In the genomic region with DNA sequence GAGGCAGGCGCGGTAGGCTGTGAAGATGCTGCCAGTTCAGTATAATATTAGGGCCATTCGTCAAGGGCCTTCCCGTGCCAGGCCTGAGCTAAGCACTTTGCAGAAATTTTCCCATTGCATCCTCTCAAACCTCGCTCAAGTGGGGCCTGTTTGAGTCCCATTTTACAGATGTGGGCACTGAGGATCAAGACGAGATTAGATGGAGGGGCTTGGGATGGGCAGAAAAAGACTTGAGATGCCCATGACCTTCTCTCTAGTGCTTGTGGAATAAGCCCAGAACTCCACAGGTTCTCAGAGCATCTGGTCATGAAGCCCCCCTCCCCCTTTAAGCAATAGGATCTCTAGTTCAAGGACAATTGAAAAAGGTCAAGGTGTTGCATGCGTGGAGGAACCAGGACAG, we compare ENCODE assay signal across 2 cellular contexts.
TF ChIP-seq lines count a peak whose summit lies in the region.

No MANE protein-coding gene starts in this region.

TF ChIP-seq in HepG2, 621 proteins besides CTCF, POLR2A, EP300 and RAD21:
- TF ChIP-seq, protein P1, sequence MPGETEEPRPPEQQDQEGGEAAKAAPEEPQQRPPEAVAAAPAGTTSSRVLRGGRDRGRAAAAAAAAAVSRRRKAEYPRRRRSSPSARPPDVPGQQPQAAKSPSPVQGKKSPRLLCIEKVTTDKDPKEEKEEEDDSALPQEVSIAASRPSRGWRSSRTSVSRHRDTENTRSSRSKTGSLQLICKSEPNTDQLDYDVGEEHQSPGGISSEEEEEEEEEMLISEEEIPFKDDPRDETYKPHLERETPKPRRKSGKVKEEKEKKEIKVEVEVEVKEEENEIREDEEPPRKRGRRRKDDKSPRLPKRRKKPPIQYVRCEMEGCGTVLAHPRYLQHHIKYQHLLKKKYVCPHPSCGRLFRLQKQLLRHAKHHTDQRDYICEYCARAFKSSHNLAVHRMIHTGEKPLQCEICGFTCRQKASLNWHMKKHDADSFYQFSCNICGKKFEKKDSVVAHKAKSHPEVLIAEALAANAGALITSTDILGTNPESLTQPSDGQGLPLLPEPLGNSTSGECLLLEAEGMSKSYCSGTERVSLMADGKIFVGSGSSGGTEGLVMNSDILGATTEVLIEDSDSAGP (CRISPR knock-in tag; IDR thresholded peaks at IDR 0.05; ENCODE audit: borderline replicate concordance), result no peak
- TF ChIP-seq ZNF629 (CRISPR knock-in tag; conservative IDR thresholded peaks at IDR 0.05), result peak; percentile 44

TF ChIP-seq in K562, 482 proteins besides CTCF, POLR2A, EP300 and RAD21:
- no peak for TF ChIP-seq PHB2 (IDR thresholded peaks at IDR 0.05; ENCODE audit: low read depth)
- TF ChIP-seq ESRRA (IDR thresholded peaks at IDR 0.05; ENCODE audit: borderline replicate concordance, low read depth), result peak; percentile 66
- no peak for TF ChIP-seq GATAD2A (IDR thresholded peaks at IDR 0.05)
- TF ChIP-seq RBM25 (IDR thresholded peaks at IDR 0.05; ENCODE audit: low read depth, low read length, severe bottlenecking), result peak; percentile 55
